ENCODE assay signal across 1 cellular context in genomic region chr3:62567097-62568021, GRCh38.
A peak's percentile ranks its signal among the peaks of the same experiment; 100 is the strongest.
TF ChIP-seq lines count a peak whose summit lies in the region.

No MANE protein-coding gene starts in this region.

TF ChIP-seq in HepG2, 621 proteins besides CTCF, POLR2A, EP300 and RAD21:
- TF ChIP-seq ZNF496 (CRISPR knock-in tag; IDR thresholded peaks at IDR 0.05; ENCODE audit: insufficient replicate concordance): no peak
- no peak for TF ChIP-seq ZFP37 (CRISPR knock-in tag; IDR thresholded peaks at IDR 0.05; ENCODE audit: borderline replicate concordance)
- no peak for TF ChIP-seq ZNF232 (CRISPR knock-in tag; IDR thresholded peaks at IDR 0.05; ENCODE audit: borderline replicate concordance)
- peak; percentile 66 for TF ChIP-seq TEAD3 (CRISPR knock-in tag; optimal IDR thresholded peaks at IDR 0.05; ENCODE audit: borderline replicate concordance)
- no peak for TF ChIP-seq ZNF484 (CRISPR knock-in tag; IDR thresholded peaks at IDR 0.05; ENCODE audit: borderline replicate concordance, low read depth)
- peak; percentile 31 for TF ChIP-seq FOSL2 (CRISPR knock-in tag; IDR thresholded peaks at IDR 0.05)
- TF ChIP-seq TRIM24 (CRISPR knock-in tag; IDR thresholded peaks at IDR 0.05): no peak
- TF ChIP-seq HDAC6 (IDR thresholded peaks at IDR 0.05; ENCODE audit: low read depth, low read length): no peak
- TF ChIP-seq ZNF337 (CRISPR knock-in tag; IDR thresholded peaks at IDR 0.05; ENCODE audit: borderline replicate concordance, low read depth): no peak
- no peak for TF ChIP-seq PBX2 (CRISPR knock-in tag; IDR thresholded peaks at IDR 0.05)
- 0 out of 2 replicates have a peak, but pooled peaks have one; percentile 47 for TF ChIP-seq CEBPG (CRISPR knock-in tag; IDR thresholded peaks at IDR 0.05)
- no peak for TF ChIP-seq SSRP1 (CRISPR knock-in tag; IDR thresholded peaks at IDR 0.05)
- no peak for TF ChIP-seq ZBTB38 (CRISPR knock-in tag; IDR thresholded peaks at IDR 0.05)
- TF ChIP-seq ZNF362 (CRISPR knock-in tag; IDR thresholded peaks at IDR 0.05; ENCODE audit: borderline replicate concordance): peak; percentile 73; the same call in 1 of the 2 replicates
